ENCODE assay signal across 9 cellular contexts in genomic region chr6:35016417-35017221, GRCh38.
DNase-seq lines count a peak whose midpoint lies in the region; ATAC-seq and TF ChIP-seq lines count a peak whose summit lies in the region.
"Had no signal": no experiment of that assay in that cellular context is flagged by ENCODE, and none has a peak within 500 bp of the region (broad histone marks: within the 10 kb centered on the region; RNA-seq: fewer than 3 reads in every experiment).

No MANE protein-coding gene starts in this region.

- peak; percentile 68 to 84 for ATAC-seq in right cardiac atrium
- peak; percentile 77 for ATAC-seq in sciatic nerve
- no peak for ATAC-seq in GM18498 (IDR thresholded peaks at IDR 0.05; ENCODE audit: unreplicated experiment)
- no peak for ATAC-seq in HG03039 (IDR thresholded peaks at IDR 0.05; ENCODE audit: unreplicated experiment)
- ATAC-seq in activated CD8-positive, alpha-beta memory T cell treated with anti-CD3 and anti-CD28 coated beads, Interleukin-2, amount 10 ng/mL, durations not matched to agents 7 days and 5 days: no peak

- no peak for TF ChIP-seq CTCF in astrocyte of the spinal cord (IDR thresholded peaks at IDR 0.05; ENCODE audit: low read depth, low read length)

- H3K9me3 Mint-ChIP-seq in activated CD8-positive, alpha-beta memory T cell treated with anti-CD3 and anti-CD28 coated beads, Interleukin-2, amount 10 ng/mL, durations not matched to agents 7 days and 5 days (ENCODE audit: low read depth): no peaks in the 10 kb centered on the region
- H3K9me3 Mint-ChIP-seq: activated T-helper 2 cell treated with anti-CD3 and anti-CD28 coated beads, Interferon-gamma antibody, Interleukin-2, Interleukin-4, amounts not matched to agents 10 μg/mL and 5 μg/mL and 100 μg/mL, durations not matched to agents 14 hours and 24 hours and 36 hours had no signal

- peaks cover 4% of the 10 kb centered on the region for H3K4me1 Mint-ChIP-seq in activated CD8-positive, alpha-beta memory T cell treated with anti-CD3 and anti-CD28 coated beads, Interleukin-2, amount 10 ng/mL, durations not matched to agents 7 days and 5 days

- CTCF ChIA-PET in activated CD8-positive, alpha-beta memory T cell treated with anti-CD3 and anti-CD28 coated beads, Interleukin-2, amount 10 ng/mL, durations not matched to agents 7 days and 5 days (lab: Charles Lee): interaction anchor here (0.6 kb wide), 1 partner anchor 19 kb away, joined by 3 read pairs; no protein-coding TSS in a partner anchor

- no peak overlapping the region for H3K4me3 Mint-ChIP-seq in activated CD8-positive, alpha-beta memory T cell treated with anti-CD3 and anti-CD28 coated beads, Interleukin-2, amount 10 ng/mL, durations not matched to agents 7 days and 5 days

- H3K27ac ChIP-seq in right cardiac atrium (ENCODE audit: low read length): peak overlapping the region; percentile 92

- 10% methylated on average over 11 of the region's 11 CpGs for WGBS in right cardiac atrium

- intact Hi-C loops in right cardiac atrium (cut with DNase I) (no loop called here), sciatic nerve (cut with DNase I) (no loop called here)

- H3K4me3 ChIP-seq in astrocyte of the spinal cord (ENCODE audit: low read depth, low read length) (no peak overlapping the region), right cardiac atrium (ENCODE audit: low read length) (peak overlapping the region; percentile 39)

- H3K27ac Mint-ChIP-seq in activated CD8-positive, alpha-beta memory T cell treated with anti-CD3 and anti-CD28 coated beads, Interleukin-2, amount 10 ng/mL, durations not matched to agents 7 days and 5 days: no peak overlapping the region
- H3K27ac Mint-ChIP-seq: activated T-helper 2 cell treated with anti-CD3 and anti-CD28 coated beads, Interferon-gamma antibody, Interleukin-2, Interleukin-4, amounts not matched to agents 10 μg/mL and 5 μg/mL and 100 μg/mL, durations not matched to agents 14 hours and 24 hours and 36 hours had no signal

- H3K36me3 Mint-ChIP-seq in activated CD8-positive, alpha-beta memory T cell treated with anti-CD3 and anti-CD28 coated beads, Interleukin-2, amount 10 ng/mL, durations not matched to agents 7 days and 5 days: no peaks in the 10 kb centered on the region

- no peaks in the 10 kb centered on the region for H3K27me3 ChIP-seq in right cardiac atrium (ENCODE audit: control insufficient read depth, insufficient read depth)

- DNase-seq in EH (ENCODE audit: low read depth): peak; percentile 76
- peak; percentile 75 for DNase-seq in astrocyte of the spinal cord (ENCODE audit: low read depth, low spot score)
- DNase-seq in right cardiac atrium: peak in 2 of 3 donors; percentile 67 to 70
- no peak for DNase-seq in sciatic nerve (ENCODE audit: low spot score)
- no peak for DNase-seq in NCI-H2107 treated with DMSO at 0.1 percent for 48 hours (lab: John Stamatoyannopoulos, UW; ENCODE audit: unreplicated experiment)
- DNase-seq in activated CD8-positive, alpha-beta memory T cell treated with anti-CD3 and anti-CD28 coated beads, Interleukin-2, amount 10 ng/mL, durations not matched to agents 7 days and 5 days: no peak

- peaks cover 20% of the 10 kb centered on the region for H3K4me1 ChIP-seq in right cardiac atrium (ENCODE audit: control insufficient read depth, insufficient read depth, low read length)

- H3K9me3 ChIP-seq in right cardiac atrium (ENCODE audit: control insufficient read depth, low read length): no peaks in the 10 kb centered on the region

- in situ Hi-C loops in astrocyte of the spinal cord (cut with HindIII; ENCODE audit: low sequenced_read_pairs): no loop called here

- H3K27me3 Mint-ChIP-seq in activated CD8-positive, alpha-beta memory T cell treated with anti-CD3 and anti-CD28 coated beads, Interleukin-2, amount 10 ng/mL, durations not matched to agents 7 days and 5 days: no peaks in the 10 kb centered on the region

Comparison
In these comparisons a context has a peak if more than half of its experiments do, and no peak if none do; other contexts are left out.
1. DNase-seq: peak in EH (single experiment), astrocyte of the spinal cord (single experiment) and right cardiac atrium (2 of 3); none in sciatic nerve (single experiment), NCI-H2107 treated with DMSO at 0.1 percent for 48 hours (single experiment) and activated CD8-positive, alpha-beta memory T cell treated with anti-CD3 and anti-CD28 coated beads, Interleukin-2, amount 10 ng/mL, durations not matched to agents 7 days and 5 days (single experiment).
2. ATAC-seq: peak in right cardiac atrium (2 of 2) and sciatic nerve (single experiment); none in GM18498 (single experiment), HG03039 (single experiment) and activated CD8-positive, alpha-beta memory T cell treated with anti-CD3 and anti-CD28 coated beads, Interleukin-2, amount 10 ng/mL, durations not matched to agents 7 days and 5 days (single experiment).